Comparison of ENCODE assay signal across 1 cellular context in the genomic region with DNA sequence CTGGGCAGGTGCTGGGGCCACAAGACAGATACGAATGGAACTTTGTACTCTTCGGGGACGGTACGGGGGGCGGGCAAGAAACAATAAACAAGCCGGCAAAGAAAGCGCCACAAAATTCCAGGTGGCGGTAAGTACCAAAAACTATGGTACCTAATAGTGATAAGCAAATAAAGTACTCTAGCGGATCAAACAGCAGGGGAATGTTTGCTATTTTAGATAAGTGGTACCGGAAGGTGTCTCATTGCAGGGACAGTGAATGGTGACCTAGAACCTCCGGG.
TF ChIP-seq lines count a peak whose summit lies in the region.

No MANE protein-coding gene starts in this region.

TF ChIP-seq in GM12878, 131 proteins besides CTCF, POLR2A, EP300 and RAD21:
- TF ChIP-seq ZNF24 (IDR thresholded peaks at IDR 0.05) (no peak), CBX5 (IDR thresholded peaks at IDR 0.05; ENCODE audit: low read depth) (no peak), JUNB (IDR thresholded peaks at IDR 0.05) (no peak), RUNX3 (IDR thresholded peaks at IDR 0.05; ENCODE audit: low read length) (no peak), CREM (IDR thresholded peaks at IDR 0.05; ENCODE audit: low read depth) (no peak), RBBP5 (conservative IDR thresholded peaks at IDR 0.05) (no peak), IRF4 (IDR thresholded peaks at IDR 0.05; ENCODE audit: low read depth, low read length) (no peak), STAT3 (IDR thresholded peaks at IDR 0.05; ENCODE audit: low read depth, low read length) (no peak)
- TF ChIP-seq, protein P1, sequence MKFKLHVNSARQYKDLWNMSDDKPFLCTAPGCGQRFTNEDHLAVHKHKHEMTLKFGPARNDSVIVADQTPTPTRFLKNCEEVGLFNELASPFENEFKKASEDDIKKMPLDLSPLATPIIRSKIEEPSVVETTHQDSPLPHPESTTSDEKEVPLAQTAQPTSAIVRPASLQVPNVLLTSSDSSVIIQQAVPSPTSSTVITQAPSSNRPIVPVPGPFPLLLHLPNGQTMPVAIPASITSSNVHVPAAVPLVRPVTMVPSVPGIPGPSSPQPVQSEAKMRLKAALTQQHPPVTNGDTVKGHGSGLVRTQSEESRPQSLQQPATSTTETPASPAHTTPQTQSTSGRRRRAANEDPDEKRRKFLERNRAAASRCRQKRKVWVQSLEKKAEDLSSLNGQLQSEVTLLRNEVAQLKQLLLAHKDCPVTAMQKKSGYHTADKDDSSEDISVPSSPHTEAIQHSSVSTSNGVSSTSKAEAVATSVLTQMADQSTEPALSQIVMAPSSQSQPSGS (IDR thresholded peaks at IDR 0.05; ENCODE audit: low read length), result no peak
- TF ChIP-seq, protein P2, sequence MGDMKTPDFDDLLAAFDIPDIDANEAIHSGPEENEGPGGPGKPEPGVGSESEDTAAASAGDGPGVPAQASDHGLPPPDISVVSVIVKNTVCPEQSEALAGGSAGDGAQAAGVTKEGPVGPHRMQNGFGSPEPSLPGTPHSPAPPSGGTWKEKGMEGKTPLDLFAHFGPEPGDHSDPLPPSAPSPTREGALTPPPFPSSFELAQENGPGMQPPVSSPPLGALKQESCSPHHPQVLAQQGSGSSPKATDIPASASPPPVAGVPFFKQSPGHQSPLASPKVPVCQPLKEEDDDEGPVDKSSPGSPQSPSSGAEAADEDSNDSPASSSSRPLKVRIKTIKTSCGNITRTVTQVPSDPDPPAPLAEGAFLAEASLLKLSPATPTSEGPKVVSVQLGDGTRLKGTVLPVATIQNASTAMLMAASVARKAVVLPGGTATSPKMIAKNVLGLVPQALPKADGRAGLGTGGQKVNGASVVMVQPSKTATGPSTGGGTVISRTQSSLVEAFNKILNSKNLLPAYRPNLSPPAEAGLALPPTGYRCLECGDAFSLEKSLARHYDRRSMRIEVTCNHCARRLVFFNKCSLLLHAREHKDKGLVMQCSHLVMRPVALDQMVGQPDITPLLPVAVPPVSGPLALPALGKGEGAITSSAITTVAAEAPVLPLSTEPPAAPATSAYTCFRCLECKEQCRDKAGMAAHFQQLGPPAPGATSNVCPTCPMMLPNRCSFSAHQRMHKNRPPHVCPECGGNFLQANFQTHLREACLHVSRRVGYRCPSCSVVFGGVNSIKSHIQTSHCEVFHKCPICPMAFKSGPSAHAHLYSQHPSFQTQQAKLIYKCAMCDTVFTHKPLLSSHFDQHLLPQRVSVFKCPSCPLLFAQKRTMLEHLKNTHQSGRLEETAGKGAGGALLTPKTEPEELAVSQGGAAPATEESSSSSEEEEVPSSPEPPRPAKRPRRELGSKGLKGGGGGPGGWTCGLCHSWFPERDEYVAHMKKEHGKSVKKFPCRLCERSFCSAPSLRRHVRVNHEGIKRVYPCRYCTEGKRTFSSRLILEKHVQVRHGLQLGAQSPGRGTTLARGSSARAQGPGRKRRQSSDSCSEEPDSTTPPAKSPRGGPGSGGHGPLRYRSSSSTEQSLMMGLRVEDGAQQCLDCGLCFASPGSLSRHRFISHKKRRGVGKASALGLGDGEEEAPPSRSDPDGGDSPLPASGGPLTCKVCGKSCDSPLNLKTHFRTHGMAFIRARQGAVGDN (IDR thresholded peaks at IDR 0.05), result no peak
- TF ChIP-seq, protein P3, sequence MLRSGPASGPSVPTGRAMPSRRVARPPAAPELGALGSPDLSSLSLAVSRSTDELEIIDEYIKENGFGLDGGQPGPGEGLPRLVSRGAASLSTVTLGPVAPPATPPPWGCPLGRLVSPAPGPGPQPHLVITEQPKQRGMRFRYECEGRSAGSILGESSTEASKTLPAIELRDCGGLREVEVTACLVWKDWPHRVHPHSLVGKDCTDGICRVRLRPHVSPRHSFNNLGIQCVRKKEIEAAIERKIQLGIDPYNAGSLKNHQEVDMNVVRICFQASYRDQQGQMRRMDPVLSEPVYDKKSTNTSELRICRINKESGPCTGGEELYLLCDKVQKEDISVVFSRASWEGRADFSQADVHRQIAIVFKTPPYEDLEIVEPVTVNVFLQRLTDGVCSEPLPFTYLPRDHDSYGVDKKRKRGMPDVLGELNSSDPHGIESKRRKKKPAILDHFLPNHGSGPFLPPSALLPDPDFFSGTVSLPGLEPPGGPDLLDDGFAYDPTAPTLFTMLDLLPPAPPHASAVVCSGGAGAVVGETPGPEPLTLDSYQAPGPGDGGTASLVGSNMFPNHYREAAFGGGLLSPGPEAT (IDR thresholded peaks at IDR 0.05; ENCODE audit: low read depth), result no peak
